In genomic region chr5:38273626-38274025, GRCh38 we compare ENCODE assay signal across 9 cellular contexts. TPM values are rescaled to one million over a fixed set of nuclear protein-coding genes. Genes with fewer than 3 reads are reported as not detected.
"Had no signal": no experiment of that assay in that cellular context is flagged by ENCODE, and none has a peak within 500 bp of the region (broad histone marks: within the 10 kb centered on the region; RNA-seq: fewer than 3 reads in every experiment).

No MANE protein-coding gene starts in this region.

- FAIRE-seq: G401.6, GM12878, GM12891, GM12892, GM18507, GM19239 had no signal

- ATAC-seq: GM12878 had no signal

- DNase-seq: GDM1, GF-D8 had no signal

- H3K4me3 ChIP-seq: GM12878 had no signal

RNA-seq across cellular contexts. Expression of gene EGFLAM, which starts 15.3 kb away (rescaled TPM):
- total RNA-seq: G401, GM12878 had no signal
